Comparison of ENCODE assay signal across 15 cellular contexts in genomic region chr2:182672471-182673165, GRCh38. TPM values are rescaled to one million over a fixed set of nuclear protein-coding genes. Genes with fewer than 3 reads are reported as not detected.
DNase-seq lines count a peak whose midpoint lies in the region; ATAC-seq, FAIRE-seq and TF ChIP-seq lines count a peak whose summit lies in the region.
"Had no signal": no experiment of that assay in that cellular context is flagged by ENCODE, and none has a peak within 500 bp of the region (broad histone marks: within the 10 kb centered on the region; RNA-seq: fewer than 3 reads in every experiment).

No MANE protein-coding gene starts in this region.

- no peak overlapping the region for H3K4me3 ChIP-seq in GM23338
- H3K4me3 ChIP-seq in small intestine (ENCODE audit: low read depth in 1 of 2, low read length in 2 of 2): no peak overlapping the region
- H3K4me3 ChIP-seq in transverse colon: no peak overlapping the region
- H3K4me3 ChIP-seq: colonic mucosa had no signal

- H2AFZ ChIP-seq in GM23338: peak overlapping the region; percentile 66; the same call in 1 of the 2 replicates

- 0 out of 2 replicates have a peak, but pooled peaks cover 4% of the 10 kb centered on the region for H3K9me2 ChIP-seq in GM23338 (ENCODE audit: insufficient read depth)

- no peak for ATAC-seq in GM23338
- ATAC-seq: right cardiac atrium had no signal

- H3K36me3 ChIP-seq in GM23338 (ENCODE audit: insufficient read depth) (no peaks in the 10 kb centered on the region), small intestine (ENCODE audit: control insufficient read depth in 2 of 2, insufficient read depth in 2 of 2, low read length in 2 of 2) (no peaks in the 10 kb centered on the region), transverse colon (no peaks in the 10 kb centered on the region)
- H3K36me3 ChIP-seq: colonic mucosa had no signal

- H3K27ac ChIP-seq in GM23338 (ENCODE audit: low read depth): no peak overlapping the region
- no peak overlapping the region for H3K27ac ChIP-seq in small intestine (ENCODE audit: low read depth in 1 of 2, low read length in 1 of 2)
- no peak overlapping the region for H3K27ac ChIP-seq in transverse colon
- H3K27ac ChIP-seq: colonic mucosa had no signal

- no peak overlapping the region for H3K4me2 ChIP-seq in GM23338

- TF ChIP-seq POLR2A in transverse colon (IDR thresholded peaks at IDR 0.05): no peak

- H3K27me3 ChIP-seq in GM23338 (ENCODE audit: insufficient read depth) (no peaks in the 10 kb centered on the region), small intestine (ENCODE audit: control insufficient read depth in 2 of 2, insufficient read depth in 2 of 2, low read length in 2 of 2) (no peaks in the 10 kb centered on the region), transverse colon (no peaks in the 10 kb centered on the region)
- H3K27me3 ChIP-seq: colonic mucosa had no signal

- no peaks in the 10 kb centered on the region for H3K79me2 ChIP-seq in GM23338 (replicated peaks; ENCODE audit: insufficient read depth)

- TF ChIP-seq EP300 in transverse colon (IDR thresholded peaks at IDR 0.05; ENCODE audit: low read depth): no peak

- H3K27me3 Mint-ChIP-seq in GM23338 (ENCODE audit: insufficient read depth, low read depth, poor library complexity): no peaks in the 10 kb centered on the region
- H3K27me3 Mint-ChIP-seq in activated T-helper 2 cell treated with anti-CD3 and anti-CD28 coated beads, Interferon-gamma antibody, Interleukin-2, Interleukin-4, amounts not matched to agents 10 μg/mL and 5 μg/mL and 100 μg/mL, durations not matched to agents 14 hours and 24 hours and 36 hours (ENCODE audit: low read depth): peaks cover 19% of the 10 kb centered on the region

- DNase-seq in GM23338 (ENCODE audit: low spot score) (no peak), RKO (ENCODE audit: low spot score) (peak; percentile 85), fibroblast of gingiva (ENCODE audit: low read depth) (peak; percentile 32), renal cortical epithelial cell (ENCODE audit: low read depth) (peak; percentile 58), iPS-NIHi11 (ENCODE audit: low spot score) (no peak), small intestine (no peak), transverse colon (no peak)
- DNase-seq in activated T-helper 2 cell treated with anti-CD3 and anti-CD28 coated beads, Interferon-gamma antibody, Interleukin-2, Interleukin-4, amounts not matched to agents 10 μg/mL and 5 μg/mL and 100 μg/mL, durations not matched to agents 14 hours and 24 hours and 36 hours (ENCODE audit: low spot score): no peak
- DNase-seq: activated CD4-positive, alpha-beta T cell treated with anti-CD3 and anti-CD28 coated beads, Interleukin-2, amount 50 U/mL, for 1 hour; activated naive CD4-positive, alpha-beta T cell treated with anti-CD3 and anti-CD28 coated beads for 36 hours; colonic mucosa; hypothalamus; KBM-7; NCI-H2029 treated with DMSO at 0.1 percent for 48 hours; right cardiac atrium had no signal

- H3K4me1 ChIP-seq in GM23338 (ENCODE audit: insufficient read depth): no peaks in the 10 kb centered on the region
- H3K4me1 ChIP-seq in small intestine (ENCODE audit: control insufficient read depth in 2 of 2, insufficient read depth in 1 of 2, low read depth in 1 of 2, low read length in 1 of 2): no peaks in the 10 kb centered on the region
- no peaks in the 10 kb centered on the region for H3K4me1 ChIP-seq in transverse colon
- H3K4me1 ChIP-seq: colonic mucosa had no signal

- H3K4me3 Mint-ChIP-seq in GM23338: no peak overlapping the region
- no peak overlapping the region for H3K4me3 Mint-ChIP-seq in activated T-helper 2 cell treated with anti-CD3 and anti-CD28 coated beads, Interferon-gamma antibody, Interleukin-2, Interleukin-4, amounts not matched to agents 10 μg/mL and 5 μg/mL and 100 μg/mL, durations not matched to agents 14 hours and 24 hours and 36 hours (ENCODE audit: low read depth)
- H3K4me3 Mint-ChIP-seq: activated naive CD4-positive, alpha-beta T cell treated with anti-CD3 and anti-CD28 coated beads for 36 hours had no signal

- no peak overlapping the region for H3K27ac Mint-ChIP-seq in GM23338
- H3K27ac Mint-ChIP-seq in activated T-helper 2 cell treated with anti-CD3 and anti-CD28 coated beads, Interferon-gamma antibody, Interleukin-2, Interleukin-4, amounts not matched to agents 10 μg/mL and 5 μg/mL and 100 μg/mL, durations not matched to agents 14 hours and 24 hours and 36 hours: no peak overlapping the region
- H3K27ac Mint-ChIP-seq: activated naive CD4-positive, alpha-beta T cell treated with anti-CD3 and anti-CD28 coated beads for 36 hours had no signal

- FAIRE-seq in small intestine (lab: Jason Lieb, UNC): no peak

- 67 to 68% (median 67%) methylated on average over 6 of the region's 6 CpGs for WGBS in small intestine, 3 donors
- 68 to 74% methylated on average over 6 of the region's 6 CpGs for WGBS in transverse colon (ENCODE audit: low coverage in 1 of 2), 2 donors

- no peak for TF ChIP-seq CTCF in GM23338 (conservative IDR thresholded peaks at IDR 0.05; ENCODE audit: low read depth in 2 of 2)
- TF ChIP-seq CTCF in transverse colon (IDR thresholded peaks at IDR 0.05): no peak

- H4K20me1 ChIP-seq in GM23338 (replicated peaks; ENCODE audit: insufficient read depth): no peaks in the 10 kb centered on the region

- no peaks in the 10 kb centered on the region for H3K9me3 Mint-ChIP-seq in GM23338
- H3K9me3 Mint-ChIP-seq in activated T-helper 2 cell treated with anti-CD3 and anti-CD28 coated beads, Interferon-gamma antibody, Interleukin-2, Interleukin-4, amounts not matched to agents 10 μg/mL and 5 μg/mL and 100 μg/mL, durations not matched to agents 14 hours and 24 hours and 36 hours: no peaks in the 10 kb centered on the region
- H3K9me3 Mint-ChIP-seq: activated naive CD4-positive, alpha-beta T cell treated with anti-CD3 and anti-CD28 coated beads for 36 hours had no signal

- H3F3A ChIP-seq in GM23338 (replicated peaks; ENCODE audit: low read depth): no peaks in the 10 kb centered on the region

- no peaks in the 10 kb centered on the region for H3K36me3 Mint-ChIP-seq in GM23338 (ENCODE audit: low read depth)
- no peaks in the 10 kb centered on the region for H3K36me3 Mint-ChIP-seq in activated T-helper 2 cell treated with anti-CD3 and anti-CD28 coated beads, Interferon-gamma antibody, Interleukin-2, Interleukin-4, amounts not matched to agents 10 μg/mL and 5 μg/mL and 100 μg/mL, durations not matched to agents 14 hours and 24 hours and 36 hours (ENCODE audit: low read depth)

- in situ Hi-C loops in transverse colon (cut with MboI; ENCODE audit: low pct_ligation_motif_present in 1 of 4, low pct_unique_long_range_greater_than_20kb in 1 of 4, low sequenced_read_pairs in 3 of 4): no loop called here

- H3K9me3 ChIP-seq in small intestine (ENCODE audit: control insufficient read depth, low read depth) (no peaks in the 10 kb centered on the region), transverse colon (no peaks in the 10 kb centered on the region)
- H3K9me3 ChIP-seq: colonic mucosa had no signal

- intact Hi-C loops in activated T-helper 2 cell treated with anti-CD3 and anti-CD28 coated beads, Interferon-gamma antibody, Interleukin-2, Interleukin-4, amounts not matched to agents 10 μg/mL and 5 μg/mL and 100 μg/mL, durations not matched to agents 14 hours and 24 hours and 36 hours (cut with micrococcal nuclease): no loop called here
- intact Hi-C loops in transverse colon (cut with DNase I; ENCODE audit: low total_unique reads): no loop called here

- no peaks in the 10 kb centered on the region; the same call in 2 of the 3 replicates for H3K4me1 Mint-ChIP-seq in GM23338
- H3K4me1 Mint-ChIP-seq in activated T-helper 2 cell treated with anti-CD3 and anti-CD28 coated beads, Interferon-gamma antibody, Interleukin-2, Interleukin-4, amounts not matched to agents 10 μg/mL and 5 μg/mL and 100 μg/mL, durations not matched to agents 14 hours and 24 hours and 36 hours (ENCODE audit: low read depth): no peaks in the 10 kb centered on the region

TF ChIP-seq in GM23338, 12 proteins besides CTCF, POLR2A, EP300 and RAD21 (continues in another document):
- TF ChIP-seq NANOG (IDR thresholded peaks at IDR 0.05; ENCODE audit: borderline replicate concordance) (no peak), ZNF331 (CRISPR knock-in tag; IDR thresholded peaks at IDR 0.05; ENCODE audit: low read depth) (no peak), REST (IDR thresholded peaks at IDR 0.05; ENCODE audit: unreplicated experiment) (no peak)

RNA-seq across cellular contexts. Expression of gene DNAJC10, which starts 43.4 kb away (rescaled TPM):
- total RNA-seq in GM23338 (2014; rRNA removed; shearing (Covaris generic)): 83.1 and 96.9 TPM in 2 replicates
- polyA plus RNA-seq in GM23338 (2016; fragmentation: Nextera tagmentation; extraction: Ambion mirVana) (33.7 and 41.9 TPM in 2 replicates), small intestine (10 to 100 TPM in 1 of 3 donors, 1 to 10 TPM in 2; 5.1 to 30.4 (median 7.4) TPM)
- total RNA-seq in renal cortical epithelial cell (202 and 254 TPM in 2 replicates), transverse colon (10 to 100 TPM; 27.4 to 37.9 (median 35.5) TPM)
- 63.5 and 64.6 TPM in 2 replicates for total RNA-seq in activated T-helper 2 cell treated with anti-CD3 and anti-CD28 coated beads, Interferon-gamma antibody, Interleukin-2, Interleukin-4, amounts not matched to agents 10 μg/mL and 5 μg/mL and 100 μg/mL, durations not matched to agents 14 hours and 24 hours and 36 hours

Comparison
In these comparisons a context has a peak if more than half of its experiments do, and no peak if none do; other contexts are left out.
1. DNase-seq: peak in RKO (single experiment), fibroblast of gingiva (single experiment) and renal cortical epithelial cell (single experiment); none in GM23338 (single experiment), iPS-NIHi11 (single experiment), small intestine (single experiment), activated T-helper 2 cell treated with anti-CD3 and anti-CD28 coated beads, Interferon-gamma antibody, Interleukin-2, Interleukin-4, amounts not matched to agents 10 μg/mL and 5 μg/mL and 100 μg/mL, durations not matched to agents 14 hours and 24 hours and 36 hours (single experiment) and transverse colon (single experiment).